35 cellular contexts compared by ENCODE assay signal in genomic region chr9:88414298-88414697, GRCh38.
"Had no signal": no experiment of that assay in that cellular context is flagged by ENCODE, and none has a peak within 500 bp of the region (broad histone marks: within the 10 kb centered on the region; RNA-seq: fewer than 3 reads in every experiment).

No MANE protein-coding gene starts in this region.

- H3K36me3 ChIP-seq: adrenal gland had no signal

- H3K27me3 ChIP-seq: adrenal gland, ascending aorta had no signal

- H3K4me3 Mint-ChIP-seq: activated B cell treated with CpG ODN at 0.5 μM for 24 hours; activated CD4-positive, alpha-beta memory T cell treated with anti-CD3 and anti-CD28 coated beads for 36 hours; activated CD4-positive, alpha-beta T cell treated with anti-CD3 and anti-CD28 coated beads, Interleukin-2, amount 10 ng/mL, durations not matched to agents 24 days and 14 days; activated CD8-positive, alpha-beta T cell treated with anti-CD3 and anti-CD28 coated beads for 36 hours; activated naive CD4-positive, alpha-beta T cell treated with anti-CD3 and anti-CD28 coated beads for 36 hours; activated naive CD8-positive, alpha-beta T cell treated with anti-CD3 and anti-CD28 coated beads for 36 hours; activated T-cell treated with anti-CD3 and anti-CD28 coated beads, Interleukin-2, amount 50 U/mL, for 4 hours; activated T-cell treated with anti-CD3 and anti-CD28 coated beads, Interleukin-2, amount 50 U/mL, for 72 hours; activated T-helper 1 cell treated with anti-CD3 and anti-CD28 coated beads, Interleukin-12 subunit alpha, Interleukin-12 subunit beta, Interleukin-2, Interleukin-4 antibody, amounts not matched to agents 30 ng/mL and 10 ng/mL and 1 ng/mL, durations not matched to agents 14 hours and 24 hours and 36 hours; activated T-helper 17 cell treated with anti-CD3 and anti-CD28 coated beads, Interleukin-2, amount 50 U/mL, for 72 hours; brain; T-helper 1 cell treated with Interleukin-12 subunit alpha and Interleukin-12 subunit beta and Interleukin-4 antibody, amounts not matched to agents 30 μg/mL and 1 μg/mL, for 36 hours; T-helper 2 cell treated with Interferon-gamma antibody and Interleukin-4, amounts not matched to agents 5 μg/mL and 100 μg/mL, for 36 hours had no signal

- H3K27ac ChIP-seq: adrenal gland, ascending aorta, WERI-Rb-1 had no signal

- FAIRE-seq: TTC549 had no signal

- H3K27me3 Mint-ChIP-seq: activated B cell treated with CpG ODN at 0.5 μM for 24 hours; activated CD4-positive, alpha-beta memory T cell treated with anti-CD3 and anti-CD28 coated beads for 36 hours; activated CD4-positive, alpha-beta T cell treated with anti-CD3 and anti-CD28 coated beads, Interleukin-2, amount 10 ng/mL, durations not matched to agents 24 days and 14 days; activated CD8-positive, alpha-beta T cell treated with anti-CD3 and anti-CD28 coated beads for 36 hours; activated naive CD8-positive, alpha-beta T cell treated with anti-CD3 and anti-CD28 coated beads for 36 hours; activated T-helper 17 cell treated with anti-CD3 and anti-CD28 coated beads, Interleukin-2, amount 50 U/mL, for 72 hours; brain had no signal

- H3K4me1 ChIP-seq: adrenal gland, ascending aorta had no signal

- H3K27ac Mint-ChIP-seq: activated B cell treated with CpG ODN at 0.5 μM for 24 hours; activated CD4-positive, alpha-beta memory T cell treated with anti-CD3 and anti-CD28 coated beads for 36 hours; activated CD4-positive, alpha-beta T cell treated with anti-CD3 and anti-CD28 coated beads, Interleukin-2, amount 10 ng/mL, durations not matched to agents 24 days and 14 days; activated CD8-positive, alpha-beta T cell treated with anti-CD3 and anti-CD28 coated beads for 36 hours; activated naive CD4-positive, alpha-beta T cell treated with anti-CD3 and anti-CD28 coated beads for 36 hours; activated naive CD4-positive, alpha-beta T cell treated with anti-CD3 and anti-CD28 coated beads, Interleukin-2, amount 50 U/mL, for 72 hours; activated naive CD8-positive, alpha-beta T cell treated with anti-CD3 and anti-CD28 coated beads for 36 hours; activated T-cell treated with anti-CD3 and anti-CD28 coated beads, Interleukin-2, amount 50 U/mL, for 72 hours; activated T-helper 1 cell treated with anti-CD3 and anti-CD28 coated beads, Interleukin-12 subunit alpha, Interleukin-12 subunit beta, Interleukin-2, Interleukin-4 antibody, amounts not matched to agents 30 ng/mL and 10 ng/mL and 1 ng/mL, durations not matched to agents 14 hours and 24 hours and 36 hours; activated T-helper 17 cell treated with anti-CD3 and anti-CD28 coated beads, Interleukin-2, amount 50 U/mL, for 72 hours; brain; T-helper 1 cell treated with Interleukin-12 subunit alpha and Interleukin-12 subunit beta and Interleukin-4 antibody, amounts not matched to agents 30 μg/mL and 1 μg/mL, for 36 hours; T-helper 2 cell treated with Interferon-gamma antibody and Interleukin-4, amounts not matched to agents 5 μg/mL and 100 μg/mL, for 36 hours had no signal

- ATAC-seq: activated CD8-positive, alpha-beta T cell treated with anti-CD3 and anti-CD28 coated beads for 36 hours; activated naive CD4-positive, alpha-beta T cell treated with anti-CD3 and anti-CD28 coated beads, Interleukin-2, amount 50 U/mL, for 72 hours; activated T-cell treated with anti-CD3 and anti-CD28 coated beads, Interleukin-2, amount 50 U/mL, for 4 hours; activated T-cell treated with anti-CD3 and anti-CD28 coated beads, Interleukin-2, amount 50 U/mL, for 72 hours; activated T-helper 17 cell treated with anti-CD3 and anti-CD28 coated beads, Interleukin-2, amount 50 U/mL, for 72 hours had no signal

- DNase-seq: activated B cell treated with CpG ODN at 0.5 μM for 24 hours; activated CD4-positive, alpha-beta memory T cell treated with anti-CD3 and anti-CD28 coated beads for 36 hours; activated CD4-positive, alpha-beta T cell treated with anti-CD3 and anti-CD28 coated beads for 4 hours; activated CD4-positive, alpha-beta T cell treated with anti-CD3 and anti-CD28 coated beads, Interleukin-2, amount 10 ng/mL, durations not matched to agents 24 days and 14 days; activated CD4-positive, alpha-beta T cell treated with anti-CD3 and anti-CD28 coated beads, Interleukin-2, amount 50 U/mL, for 1 hour; activated CD4-positive, alpha-beta T cell treated with anti-CD3 and anti-CD28 coated beads, Interleukin-2, amount 50 U/mL, for 4 hours; activated CD4-positive, CD25-positive, alpha-beta regulatory T cell treated with anti-CD3 and anti-CD28 coated beads, Interleukin-2, amount 50 U/mL, for 72 hours; activated CD8-positive, alpha-beta memory T cell treated with anti-CD3 and anti-CD28 coated beads, Interleukin-2, amount 50 U/mL, for 4 hours; activated CD8-positive, alpha-beta T cell treated with anti-CD3 and anti-CD28 coated beads for 36 hours; activated effector memory CD4-positive, alpha-beta T cell treated with anti-CD3 and anti-CD28 coated beads, Interleukin-2, amount 50 U/mL, for 16 hours; activated gamma-delta T cell treated with Interleukin-2 at 50 U/mL for 16 hours; activated naive CD4-positive, alpha-beta T cell; activated naive CD4-positive, alpha-beta T cell treated with anti-CD3 and anti-CD28 coated beads for 36 hours; activated naive CD4-positive, alpha-beta T cell treated with anti-CD3 and anti-CD28 coated beads, Interleukin-2, amount 50 U/mL, for 16 hours; activated naive CD8-positive, alpha-beta T cell treated with anti-CD3 and anti-CD28 coated beads for 36 hours; activated T-cell treated with anti-CD3 and anti-CD28 coated beads for 4 hours; activated T-cell treated with anti-CD3 and anti-CD28 coated beads, Interleukin-2, amount 50 U/mL, for 1 hour; activated T-cell treated with anti-CD3 and anti-CD28 coated beads, Interleukin-2, amount 50 U/mL, for 4 hours; activated T-cell treated with anti-CD3 and anti-CD28 coated beads, Interleukin-2, amount 50 U/mL, for 72 hours; adrenal gland; amygdala; anterior cingulate cortex; central memory CD4-positive, alpha-beta T cell; T-helper 1 cell; T-helper 2 cell; T-helper 9 cell; WERI-Rb-1 had no signal

- H3K4me3 ChIP-seq: adrenal gland, ascending aorta had no signal

- H3K4me1 Mint-ChIP-seq: brain had no signal
